16 cellular contexts compared by ENCODE assay signal in the genomic region with DNA sequence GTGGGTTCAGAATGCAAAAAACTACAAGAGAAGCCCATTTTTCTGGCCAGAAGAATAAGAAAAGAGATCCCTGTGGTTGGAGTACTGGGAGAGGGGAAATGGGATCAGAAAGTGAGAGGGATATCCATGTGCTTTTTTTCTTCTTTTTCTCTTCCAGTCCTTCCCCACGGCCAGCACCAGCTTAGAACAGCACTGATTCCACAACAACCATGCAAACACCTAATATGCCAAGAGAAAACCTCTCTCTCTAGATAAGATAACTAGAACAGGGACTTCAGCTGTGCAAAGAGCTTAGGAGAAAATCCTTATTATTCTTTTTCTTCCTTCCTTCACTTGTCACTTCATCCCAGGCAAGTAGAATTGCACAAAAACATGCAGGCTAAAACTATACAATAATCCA.
"Had no signal": no experiment of that assay in that cellular context is flagged by ENCODE, and none has a peak within 500 bp of the region (broad histone marks: within the 10 kb centered on the region; RNA-seq: fewer than 3 reads in every experiment).

No MANE protein-coding gene starts in this region.

- H3K36me3 Mint-ChIP-seq: memory B cell; natural killer cell treated with Interleukin-12 subunit alpha and Interleukin-12 subunit beta and Interleukin-15 and Interleukin-18, amount 100 ng/mL, for 72 hours had no signal

- DNase-seq: activated CD4-positive, alpha-beta T cell treated with anti-CD3 and anti-CD28 coated beads, Interleukin-2, amount 50 U/mL, for 1 hour; activated naive CD4-positive, alpha-beta T cell treated with anti-CD3 and anti-CD28 coated beads for 36 hours; colonic mucosa; effector CD4-positive, alpha-beta T cell; foreskin melanocyte; head of caudate nucleus; kidney glomerular epithelial cell; left ventricle myocardium superior; stimulated activated CD4-positive, alpha-beta T cell treated with anti-CD3 and anti-CD28 coated beads, Interleukin-1b, Interleukin-23, amount 100 ng/mL, for 48 hours; stomach; T1000; thyroid gland had no signal

- H3K9me3 ChIP-seq: colonic mucosa, prostate gland, stomach, thyroid gland had no signal

- ATAC-seq: activated CD4-positive, CD25-positive, alpha-beta regulatory T cell treated with anti-CD3 and anti-CD28 coated beads, Interleukin-2, amount 50 U/mL, for 24 hours; left ventricle myocardium superior; natural killer cell treated with Interleukin-12 subunit alpha and Interleukin-12 subunit beta and Interleukin-15 and Interleukin-18, amount 100 ng/mL, for 72 hours had no signal

- H3K4me3 ChIP-seq: colonic mucosa, prostate gland, stomach, thyroid gland had no signal

- H3K27me3 ChIP-seq: colonic mucosa, stomach, thyroid gland had no signal

- H3K4me1 ChIP-seq: prostate gland, thyroid gland had no signal

- H3K27ac ChIP-seq: colonic mucosa, prostate gland, stomach, thyroid gland had no signal

- H3K27ac Mint-ChIP-seq: activated naive CD4-positive, alpha-beta T cell treated with anti-CD3 and anti-CD28 coated beads for 36 hours; memory B cell; natural killer cell treated with Interleukin-12 subunit alpha and Interleukin-12 subunit beta and Interleukin-15 and Interleukin-18, amount 100 ng/mL, for 72 hours had no signal

- H3K4me3 Mint-ChIP-seq: activated naive CD4-positive, alpha-beta T cell treated with anti-CD3 and anti-CD28 coated beads for 36 hours; memory B cell; natural killer cell treated with Interleukin-12 subunit alpha and Interleukin-12 subunit beta and Interleukin-15 and Interleukin-18, amount 100 ng/mL, for 72 hours had no signal

- H3K9me3 Mint-ChIP-seq: activated naive CD4-positive, alpha-beta T cell treated with anti-CD3 and anti-CD28 coated beads for 36 hours; memory B cell; natural killer cell treated with Interleukin-12 subunit alpha and Interleukin-12 subunit beta and Interleukin-15 and Interleukin-18, amount 100 ng/mL, for 72 hours had no signal

- H3K27me3 Mint-ChIP-seq: memory B cell had no signal

- H3K36me3 ChIP-seq: colonic mucosa, prostate gland, stomach, thyroid gland had no signal
